Comparison of ENCODE assay signal across 19 cellular contexts in genomic region chr5:126455728-126456127, GRCh38.
"Had no signal": no experiment of that assay in that cellular context is flagged by ENCODE, and none has a peak within 500 bp of the region (broad histone marks: within the 10 kb centered on the region; RNA-seq: fewer than 3 reads in every experiment).

No MANE protein-coding gene starts in this region.

- DNase-seq: activated CD4-positive, alpha-beta T cell treated with anti-CD3 and anti-CD28 coated beads for 1 hour; activated CD4-positive, alpha-beta T cell treated with anti-CD3 and anti-CD28 coated beads, Interleukin-2, amount 50 U/mL, for 48 hours; activated gamma-delta T cell; activated naive CD8-positive, alpha-beta T cell treated with anti-CD3 and anti-CD28 coated beads, Interleukin-2, amount 10 ng/mL, durations not matched to agents 7 days and 5 days; activated T-cell treated with anti-CD3 and anti-CD28 coated beads, Interleukin-2, amount 50 U/mL, for 4 hours; central memory CD4-positive, alpha-beta T cell; dermis blood vessel endothelial cell; endodermal cell; esophagus squamous epithelium; foreskin melanocyte; heart left ventricle; left lung; mesendoderm; stimulated activated naive CD4-positive, alpha-beta T cell treated with Interleukin-2 at 50 U/mL for 16 hours; SW 1271 had no signal

- H3K27me3 ChIP-seq: ascending aorta, esophagus squamous epithelium, heart left ventricle, left lung, suprapubic skin had no signal

- H3K9me3 Mint-ChIP-seq: activated T-cell treated with anti-CD3 and anti-CD28 coated beads, Interleukin-2, amount 50 U/mL, for 4 hours; T-helper 2 cell treated with Interferon-gamma antibody and Interleukin-4, amounts not matched to agents 5 μg/mL and 100 μg/mL, for 36 hours had no signal

- H3K27me3 Mint-ChIP-seq: activated naive CD8-positive, alpha-beta T cell treated with anti-CD3 and anti-CD28 coated beads, Interleukin-2, amount 10 ng/mL, durations not matched to agents 7 days and 5 days had no signal

- H3K4me3 Mint-ChIP-seq: activated naive CD8-positive, alpha-beta T cell treated with anti-CD3 and anti-CD28 coated beads, Interleukin-2, amount 10 ng/mL, durations not matched to agents 7 days and 5 days; activated T-cell treated with anti-CD3 and anti-CD28 coated beads, Interleukin-2, amount 50 U/mL, for 4 hours; endodermal cell; T-helper 2 cell treated with Interferon-gamma antibody and Interleukin-4, amounts not matched to agents 5 μg/mL and 100 μg/mL, for 36 hours had no signal

- H3K36me3 ChIP-seq: left lung had no signal

- ATAC-seq: activated T-cell treated with anti-CD3 and anti-CD28 coated beads, Interleukin-2, amount 50 U/mL, for 4 hours; heart left ventricle; left lung; sciatic nerve had no signal

- H3K27ac Mint-ChIP-seq: activated naive CD8-positive, alpha-beta T cell treated with anti-CD3 and anti-CD28 coated beads, Interleukin-2, amount 10 ng/mL, durations not matched to agents 7 days and 5 days; endodermal cell; T-helper 2 cell treated with Interferon-gamma antibody and Interleukin-4, amounts not matched to agents 5 μg/mL and 100 μg/mL, for 36 hours had no signal

- H3K27ac ChIP-seq: ascending aorta, esophagus squamous epithelium, heart left ventricle, left lung, suprapubic skin had no signal

- H3K9me3 ChIP-seq: ascending aorta, esophagus squamous epithelium, heart left ventricle, left lung, suprapubic skin had no signal

- H3K4me3 ChIP-seq: ascending aorta, esophagus squamous epithelium, heart left ventricle, left lung, suprapubic skin had no signal

- H3K4me1 ChIP-seq: suprapubic skin had no signal
